In genomic region chr17:74008196-74008595, GRCh38 we compare ENCODE assay signal across 1 cellular context.
TF ChIP-seq lines count a peak whose summit lies in the region.

No MANE protein-coding gene starts in this region.

TF ChIP-seq in HepG2, 621 proteins besides CTCF, POLR2A, EP300 and RAD21 (continued from another document):
- TF ChIP-seq POGK (CRISPR knock-in tag; conservative IDR thresholded peaks at IDR 0.05): no peak
- TF ChIP-seq FOXO1 (CRISPR knock-in tag; IDR thresholded peaks at IDR 0.05): no peak
- no peak for TF ChIP-seq ATF1 (CRISPR knock-in tag; IDR thresholded peaks at IDR 0.05)
- peak; percentile 34; the same call in 1 of the 2 replicates for TF ChIP-seq PATZ1 (CRISPR knock-in tag; IDR thresholded peaks at IDR 0.05)
- TF ChIP-seq, protein P1, sequence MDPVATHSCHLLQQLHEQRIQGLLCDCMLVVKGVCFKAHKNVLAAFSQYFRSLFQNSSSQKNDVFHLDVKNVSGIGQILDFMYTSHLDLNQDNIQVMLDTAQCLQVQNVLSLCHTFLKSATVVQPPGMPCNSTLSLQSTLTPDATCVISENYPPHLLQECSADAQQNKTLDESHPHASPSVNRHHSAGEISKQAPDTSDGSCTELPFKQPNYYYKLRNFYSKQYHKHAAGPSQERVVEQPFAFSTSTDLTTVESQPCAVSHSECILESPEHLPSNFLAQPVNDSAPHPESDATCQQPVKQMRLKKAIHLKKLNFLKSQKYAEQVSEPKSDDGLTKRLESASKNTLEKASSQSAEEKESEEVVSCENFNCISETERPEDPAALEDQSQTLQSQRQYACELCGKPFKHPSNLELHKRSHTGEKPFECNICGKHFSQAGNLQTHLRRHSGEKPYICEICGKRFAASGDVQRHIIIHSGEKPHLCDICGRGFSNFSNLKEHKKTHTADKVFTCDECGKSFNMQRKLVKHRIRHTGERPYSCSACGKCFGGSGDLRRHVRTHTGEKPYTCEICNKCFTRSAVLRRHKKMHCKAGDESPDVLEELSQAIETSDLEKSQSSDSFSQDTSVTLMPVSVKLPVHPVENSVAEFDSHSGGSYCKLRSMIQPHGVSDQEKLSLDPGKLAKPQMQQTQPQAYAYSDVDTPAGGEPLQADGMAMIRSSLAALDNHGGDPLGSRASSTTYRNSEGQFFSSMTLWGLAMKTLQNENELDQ (CRISPR knock-in tag; IDR thresholded peaks at IDR 0.05; ENCODE audit: borderline replicate concordance): no peak
- no peak for TF ChIP-seq ZNF260 (CRISPR knock-in tag; IDR thresholded peaks at IDR 0.05; ENCODE audit: borderline replicate concordance, low read depth)
- TF ChIP-seq HOXA7 (CRISPR knock-in tag; IDR thresholded peaks at IDR 0.05): no peak
- TF ChIP-seq, protein P2, sequence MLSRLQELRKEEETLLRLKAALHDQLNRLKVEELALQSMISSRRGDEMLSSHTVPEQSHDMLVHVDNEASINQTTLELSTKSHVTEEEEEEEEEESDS (CRISPR knock-in tag; IDR thresholded peaks at IDR 0.05; ENCODE audit: borderline replicate concordance): no peak
- TF ChIP-seq ZNF350 (CRISPR knock-in tag; IDR thresholded peaks at IDR 0.05; ENCODE audit: borderline replicate concordance, low read depth): no peak
- TF ChIP-seq ISX (CRISPR knock-in tag; conservative IDR thresholded peaks at IDR 0.05): no peak
- TF ChIP-seq KDM5B (CRISPR knock-in tag; IDR thresholded peaks at IDR 0.05; ENCODE audit: borderline replicate concordance): no peak
- no peak for TF ChIP-seq ZFYVE20 (CRISPR knock-in tag; IDR thresholded peaks at IDR 0.05; ENCODE audit: borderline replicate concordance, low read depth)
- TF ChIP-seq PRDM15 (CRISPR knock-in tag; IDR thresholded peaks at IDR 0.05): no peak
- no peak for TF ChIP-seq PAF1 (CRISPR knock-in tag; IDR thresholded peaks at IDR 0.05)
- TF ChIP-seq, protein P3, sequence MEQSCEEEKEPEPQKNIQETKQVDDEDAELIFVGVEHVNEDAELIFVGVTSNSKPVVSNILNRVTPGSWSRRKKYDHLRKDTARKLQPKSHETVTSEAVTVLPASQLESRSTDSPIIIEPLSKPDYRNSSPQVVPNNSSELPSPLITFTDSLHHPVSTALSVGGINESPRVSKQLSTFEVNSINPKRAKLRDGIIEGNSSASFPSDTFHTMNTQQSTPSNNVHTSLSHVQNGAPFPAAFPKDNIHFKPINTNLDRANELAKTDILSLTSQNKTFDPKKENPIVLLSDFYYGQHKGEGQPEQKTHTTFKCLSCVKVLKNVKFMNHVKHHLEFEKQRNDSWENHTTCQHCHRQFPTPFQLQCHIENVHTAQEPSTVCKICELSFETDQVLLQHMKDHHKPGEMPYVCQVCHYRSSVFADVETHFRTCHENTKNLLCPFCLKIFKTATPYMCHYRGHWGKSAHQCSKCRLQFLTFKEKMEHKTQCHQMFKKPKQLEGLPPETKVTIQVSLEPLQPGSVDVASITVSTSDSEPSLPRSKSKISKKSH (CRISPR knock-in tag; IDR thresholded peaks at IDR 0.05; ENCODE audit: borderline replicate concordance): no peak
- no peak for TF ChIP-seq PLSCR1 (CRISPR knock-in tag; IDR thresholded peaks at IDR 0.05; ENCODE audit: borderline replicate concordance)
- TF ChIP-seq ZNF746 (CRISPR knock-in tag; IDR thresholded peaks at IDR 0.05): no peak
- TF ChIP-seq, protein P4, sequence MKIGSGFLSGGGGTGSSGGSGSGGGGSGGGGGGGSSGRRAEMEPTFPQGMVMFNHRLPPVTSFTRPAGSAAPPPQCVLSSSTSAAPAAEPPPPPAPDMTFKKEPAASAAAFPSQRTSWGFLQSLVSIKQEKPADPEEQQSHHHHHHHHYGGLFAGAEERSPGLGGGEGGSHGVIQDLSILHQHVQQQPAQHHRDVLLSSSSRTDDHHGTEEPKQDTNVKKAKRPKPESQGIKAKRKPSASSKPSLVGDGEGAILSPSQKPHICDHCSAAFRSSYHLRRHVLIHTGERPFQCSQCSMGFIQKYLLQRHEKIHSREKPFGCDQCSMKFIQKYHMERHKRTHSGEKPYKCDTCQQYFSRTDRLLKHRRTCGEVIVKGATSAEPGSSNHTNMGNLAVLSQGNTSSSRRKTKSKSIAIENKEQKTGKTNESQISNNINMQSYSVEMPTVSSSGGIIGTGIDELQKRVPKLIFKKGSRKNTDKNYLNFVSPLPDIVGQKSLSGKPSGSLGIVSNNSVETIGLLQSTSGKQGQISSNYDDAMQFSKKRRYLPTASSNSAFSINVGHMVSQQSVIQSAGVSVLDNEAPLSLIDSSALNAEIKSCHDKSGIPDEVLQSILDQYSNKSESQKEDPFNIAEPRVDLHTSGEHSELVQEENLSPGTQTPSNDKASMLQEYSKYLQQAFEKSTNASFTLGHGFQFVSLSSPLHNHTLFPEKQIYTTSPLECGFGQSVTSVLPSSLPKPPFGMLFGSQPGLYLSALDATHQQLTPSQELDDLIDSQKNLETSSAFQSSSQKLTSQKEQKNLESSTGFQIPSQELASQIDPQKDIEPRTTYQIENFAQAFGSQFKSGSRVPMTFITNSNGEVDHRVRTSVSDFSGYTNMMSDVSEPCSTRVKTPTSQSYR (CRISPR knock-in tag; IDR thresholded peaks at IDR 0.05; ENCODE audit: borderline replicate concordance): peak; percentile 73; the same call in 1 of the 2 replicates
- TF ChIP-seq CENPX (CRISPR knock-in tag; IDR thresholded peaks at IDR 0.05): no peak
- no peak for TF ChIP-seq PTBP1 (IDR thresholded peaks at IDR 0.05; ENCODE audit: low read depth, low read length, poor library complexity, severe bottlenecking)
- TF ChIP-seq, protein P5, sequence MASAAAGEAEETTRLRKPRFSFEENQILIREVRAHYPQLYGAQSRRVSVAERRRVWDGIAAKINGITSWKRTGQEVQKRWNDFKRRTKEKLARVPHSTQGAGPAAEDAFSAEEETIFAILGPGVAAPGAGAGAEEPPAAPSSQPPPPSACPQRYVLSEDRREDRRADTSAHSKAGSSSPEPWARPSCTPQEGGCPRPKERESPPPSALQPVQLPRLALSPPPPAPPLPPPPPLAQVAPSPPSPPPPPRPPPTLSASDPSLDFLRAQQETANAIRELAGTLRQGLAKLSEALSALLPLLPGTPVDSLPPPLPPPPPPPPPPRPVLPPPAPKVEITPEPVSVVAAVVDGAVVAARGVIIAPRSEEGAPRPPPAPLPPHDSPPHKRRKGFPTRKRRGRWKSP (CRISPR knock-in tag; IDR thresholded peaks at IDR 0.05): no peak
- TF ChIP-seq ZNF740 (CRISPR knock-in tag; IDR thresholded peaks at IDR 0.05): peak; percentile 91
- TF ChIP-seq, protein P6, sequence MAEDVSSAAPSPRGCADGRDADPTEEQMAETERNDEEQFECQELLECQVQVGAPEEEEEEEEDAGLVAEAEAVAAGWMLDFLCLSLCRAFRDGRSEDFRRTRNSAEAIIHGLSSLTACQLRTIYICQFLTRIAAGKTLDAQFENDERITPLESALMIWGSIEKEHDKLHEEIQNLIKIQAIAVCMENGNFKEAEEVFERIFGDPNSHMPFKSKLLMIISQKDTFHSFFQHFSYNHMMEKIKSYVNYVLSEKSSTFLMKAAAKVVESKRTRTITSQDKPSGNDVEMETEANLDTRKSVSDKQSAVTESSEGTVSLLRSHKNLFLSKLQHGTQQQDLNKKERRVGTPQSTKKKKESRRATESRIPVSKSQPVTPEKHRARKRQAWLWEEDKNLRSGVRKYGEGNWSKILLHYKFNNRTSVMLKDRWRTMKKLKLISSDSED (CRISPR knock-in tag; IDR thresholded peaks at IDR 0.05): no peak
- TF ChIP-seq ZNF788 (CRISPR knock-in tag; IDR thresholded peaks at IDR 0.05; ENCODE audit: borderline replicate concordance): no peak
- TF ChIP-seq DNMT1 (CRISPR knock-in tag; IDR thresholded peaks at IDR 0.05): no peak
- no peak for TF ChIP-seq ZNF749 (CRISPR knock-in tag; IDR thresholded peaks at IDR 0.05; ENCODE audit: borderline replicate concordance)
TF ChIP-seq in HepG2: peak in this region for 6.
